Comparison of ENCODE assay signal across 29 cellular contexts in the genomic region with DNA sequence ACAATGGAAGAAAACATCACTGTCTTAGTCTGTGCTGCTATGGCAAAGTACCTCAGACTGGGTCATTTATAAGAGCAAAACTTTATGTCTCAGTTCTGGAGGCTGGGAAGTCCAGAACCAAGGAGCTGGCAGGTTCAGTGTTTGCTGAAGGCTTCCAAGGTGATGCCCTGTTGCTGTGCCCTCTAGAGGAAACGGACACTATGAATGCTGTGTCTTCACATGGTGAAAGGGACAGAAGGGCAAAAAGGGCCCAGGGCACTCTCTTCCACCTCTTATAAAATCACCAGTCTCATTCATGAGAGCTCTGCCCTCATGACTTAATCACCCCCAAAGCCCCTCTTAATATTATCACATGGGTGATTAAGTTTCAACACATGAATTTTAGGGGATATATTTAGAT.
DNase-seq lines count a peak whose midpoint lies in the region; ATAC-seq, FAIRE-seq and TF ChIP-seq lines count a peak whose summit lies in the region.
"Had no signal": no experiment of that assay in that cellular context is flagged by ENCODE, and none has a peak within 500 bp of the region (broad histone marks: within the 10 kb centered on the region; RNA-seq: fewer than 3 reads in every experiment).

No MANE protein-coding gene starts in this region.

- H4K91ac ChIP-seq in IMR-90 (ENCODE audit: insufficient read depth, low read depth, low read length), result peak overlapping the region; percentile 52; the same call in 1 of the 2 replicates

- no peak overlapping the region for H3K27ac ChIP-seq in A549
- H3K27ac ChIP-seq in IMR-90 (ENCODE audit: insufficient read depth, low read length), result no peak overlapping the region
- H3K27ac ChIP-seq in OCI-LY1 (ENCODE audit: low read depth, low read length, poor library complexity, severe bottlenecking), result no peak overlapping the region
- peak overlapping the region in 3 of 4 donors; percentile 65 to 75 (median 71) for H3K27ac ChIP-seq in gastroesophageal sphincter
- H3K27ac ChIP-seq: PC-9, SJSA1 had no signal

- H3K18ac ChIP-seq in IMR-90 (ENCODE audit: low read depth, low read length), result no peak overlapping the region

- DNase-seq in A549 (ENCODE audit: low read depth in 1 of 2, low spot score in 1 of 2) (no peak), IMR-90 (no peak), GF-D8 (lab: John Stamatoyannopoulos, UW) (no peak), cortex of kidney (lab: John Stamatoyannopoulos, UW) (no peak)
- no peak for DNase-seq in activated CD8-positive, alpha-beta memory T cell treated with anti-CD3 and anti-CD28 coated beads, Interleukin-2, amount 50 U/mL, for 4 hours
- DNase-seq: C1 segment of cervical spinal cord; Caco-2; CD8-positive, alpha-beta T cell; DMS 273 treated with DMSO at 0.1 percent for 48 hours; DMS79; EL; GDM1; KG1; NCI-H1105; NCI-H1436 treated with DMSO at 0.1 percent for 48 hours; NCI-H1930; NCI-H2107; NCI-H524 treated with DMSO at 0.1 percent for 48 hours; NCI-H82; NK-92 treated with Interleukin-12 subunit alpha and Interleukin-12 subunit beta, amount 100 ng/mL, for 24 hours; PC-9; T-helper 1 cell had no signal

- no peak overlapping the region for H3K56ac ChIP-seq in IMR-90 (ENCODE audit: extremely low read depth, insufficient read depth, low read length)

- H3K9me3 ChIP-seq in A549 (no peaks in the 10 kb centered on the region), IMR-90 (ENCODE audit: control insufficient read depth, insufficient read depth, low read length) (no peaks in the 10 kb centered on the region), OCI-LY1 (ENCODE audit: low read length) (no peaks in the 10 kb centered on the region), gastroesophageal sphincter (no peaks in the 10 kb centered on the region)
- H3K9me3 ChIP-seq: Caco-2, SJSA1 had no signal

- H4K8ac ChIP-seq in IMR-90 (ENCODE audit: low read depth in 2 of 2, low read length in 2 of 2), result no peak overlapping the region

- TF ChIP-seq EP300 in A549 (IDR thresholded peaks at IDR 0.05) (no peak), gastroesophageal sphincter (IDR thresholded peaks at IDR 0.05) (no peak)

- no peak overlapping the region for H2AFZ ChIP-seq in IMR-90 (replicated peaks; ENCODE audit: low read length, poor library complexity)
- H2AFZ ChIP-seq in OCI-LY1 (ENCODE audit: low read length), result no peak overlapping the region
- H2AFZ ChIP-seq: PC-9 had no signal

- H3K23ac ChIP-seq in IMR-90 (ENCODE audit: low read depth, low read length), result no peak overlapping the region

- TF ChIP-seq POLR2A in A549 (IDR thresholded peaks at IDR 0.05; ENCODE audit: low read length) (no peak), IMR-90 (IDR thresholded peaks at IDR 0.05; ENCODE audit: low read depth, low read length) (no peak), gastroesophageal sphincter (IDR thresholded peaks at IDR 0.05) (no peak)

- no peak overlapping the region for H4K5ac ChIP-seq in IMR-90 (ENCODE audit: low read depth, low read length)

- in situ Hi-C loops in IMR-90 (cut with MboI; ENCODE audit: low sequenced_read_pairs), result no loop called here

- TF ChIP-seq CTCF in A549 (IDR thresholded peaks at IDR 0.05), result no peak; the same call in 2 of the 3 replicates
- no peak for TF ChIP-seq CTCF in IMR-90 (conservative IDR thresholded peaks at IDR 0.05; ENCODE audit: low read depth, low read length)
- peak; percentile 6; the same call in 1 of the 2 replicates for TF ChIP-seq CTCF in OCI-LY1 (IDR thresholded peaks at IDR 0.05; ENCODE audit: low read length)
- no peak for TF ChIP-seq CTCF in gastroesophageal sphincter (IDR thresholded peaks at IDR 0.05)

- H3K9me1 ChIP-seq in IMR-90 (ENCODE audit: insufficient read depth, low read length), result peaks cover 2% of the 10 kb centered on the region

- H3K9ac ChIP-seq in IMR-90 (ENCODE audit: low read depth, low read length) (no peak overlapping the region), OCI-LY1 (ENCODE audit: low read length) (no peak overlapping the region)

- H2AK9ac ChIP-seq in IMR-90 (replicated peaks; ENCODE audit: low read depth, low read length, poor library complexity), result no peak overlapping the region

- H3K9me2 ChIP-seq in OCI-LY1 (ENCODE audit: low read depth, low read length), result no peaks in the 10 kb centered on the region

- 45% methylated on average over 1 of the region's 1 CpG for WGBS in A549 (ENCODE audit: missing lambda C conversion rate)
- no CpG with 5 or more reads among the region's 1 CpG for WGBS in IMR-90 (ENCODE audit: extremely low coverage in 2 of 2, insufficient read length in 1 of 2), 2 experiments
- WGBS in gastroesophageal sphincter (ENCODE audit: low coverage in 1 of 2), 2 donors, result 13 to 56% methylated on average over 1 of the region's 1 CpG

- no peaks in the 10 kb centered on the region for H3K27me3 ChIP-seq in IMR-90 (ENCODE audit: control insufficient read depth, insufficient read depth, low read length)
- no peaks in the 10 kb centered on the region for H3K27me3 ChIP-seq in OCI-LY1 (ENCODE audit: insufficient read depth, low read length)
- H3K27me3 ChIP-seq in gastroesophageal sphincter, result no peaks in the 10 kb centered on the region
- H3K27me3 ChIP-seq: SJSA1 had no signal

- H3K4me3 ChIP-seq in A549 (no peak overlapping the region), IMR-90 (ENCODE audit: insufficient read depth, low read depth, low read length) (no peak overlapping the region), OCI-LY1 (ENCODE audit: low read depth, low read length, poor library complexity, severe bottlenecking) (no peak overlapping the region), gastroesophageal sphincter (no peak overlapping the region)
- H3K4me3 ChIP-seq: PC-9, SJSA1 had no signal

- H3K79me2 ChIP-seq in OCI-LY1 (ENCODE audit: insufficient read depth, low read length), result no peaks in the 10 kb centered on the region

- H2AK5ac ChIP-seq in IMR-90 (ENCODE audit: low read depth, low read length), result peak overlapping the region; percentile 36; the same call in 1 of the 2 replicates

- H3K4me2 ChIP-seq in A549, result no peak overlapping the region
- H3K4me2 ChIP-seq in IMR-90 (ENCODE audit: low read depth, low read length), result no peak overlapping the region
- H3K4me2 ChIP-seq in OCI-LY1 (ENCODE audit: low read length), result no peak overlapping the region
- H3K4me2 ChIP-seq: PC-9 had no signal

- no peaks in the 10 kb centered on the region for H4K20me1 ChIP-seq in IMR-90 (ENCODE audit: insufficient read depth, low read length)
- no peaks in the 10 kb centered on the region for H4K20me1 ChIP-seq in OCI-LY1 (ENCODE audit: insufficient read depth, low read length)

- H2BK5ac ChIP-seq in IMR-90 (ENCODE audit: low read depth, low read length, poor library complexity, severe bottlenecking), result no peak overlapping the region

- H2BK15ac ChIP-seq in IMR-90 (ENCODE audit: low read depth, low read length), result no peak overlapping the region

- H3F3A ChIP-seq in OCI-LY1 (ENCODE audit: insufficient read depth, low read length), result no peaks in the 10 kb centered on the region

- no peak for FAIRE-seq in A549 (lab: Jason Lieb, UNC)
- FAIRE-seq: GM12891, H1 had no signal

- no peak overlapping the region for H3K14ac ChIP-seq in IMR-90 (replicated peaks; ENCODE audit: low read depth, low read length)

- dilution Hi-C loops in IMR-90 (cut with HindIII; ENCODE audit: low sequenced_read_pairs, unreplicated experiment), result no loop called here

- H2BK20ac ChIP-seq in IMR-90 (ENCODE audit: low read depth, low read length), result peak overlapping the region; percentile 49; the same call in 1 of the 2 replicates

- CTCF ChIA-PET in A549 (lab: Yijun Ruan, JAX) (interaction anchor here (1.2 to 3.0 kb wide), 3 partner anchors 43 to 619 kb away, joined by 3 to 14 read pairs (median 5); partner anchors contain the start of gene PCAT7), IMR-90 (lab: Yijun Ruan, JAX) (interaction anchor here (0.5 to 1.2 kb wide), 2 partner anchors 23 to 90 kb away, joined by 3 to 4 read pairs; no protein-coding TSS in a partner anchor)

- no TSS peak for BruUV-seq in IMR-90 (replicated peaks; lab: Mats Ljungman, UMichigan)

- 0 out of 2 replicates have a peak overlapping the region, but pooled peaks have one; percentile 11 for H2BK120ac ChIP-seq in IMR-90 (ENCODE audit: low read depth, low read length)

- intact Hi-C loops in IMR-90 (cut with micrococcal nuclease), result no loop called here

- H3K79me1 ChIP-seq in IMR-90 (ENCODE audit: low read depth in 1 of 2, low read length in 2 of 2), result peaks cover 0 to 2% of the 10 kb centered on the region in 2 experiments; a peak in 1 of 4 replicates

- POLR2A ChIA-PET in A549 (lab: Yijun Ruan, JAX), result no interaction called here
- POLR2A ChIA-PET in IMR-90 (lab: Charles Lee; ENCODE audit: unreplicated experiment), result no interaction called here

- no peak overlapping the region for H3K4ac ChIP-seq in IMR-90 (ENCODE audit: low read depth, low read length)

- ATAC-seq in A549, result peak; percentile 51 to 62; a peak in 2 of 6 replicates
- ATAC-seq in IMR-90 (ENCODE audit: low read depth), result no peak
- ATAC-seq in gastroesophageal sphincter, result no peak
- no peak for ATAC-seq in HG03045 (IDR thresholded peaks at IDR 0.05; ENCODE audit: unreplicated experiment)
- ATAC-seq: CD8-positive, alpha-beta T cell; Right ventricle myocardium inferior had no signal

- no peak for TF ChIP-seq RAD21 in A549 (conservative IDR thresholded peaks at IDR 0.05 in 1 of 2, IDR thresholded peaks at IDR 0.05 in 1 of 2)
- no peak for TF ChIP-seq RAD21 in IMR-90 (IDR thresholded peaks at IDR 0.05; ENCODE audit: low read length)

- H3K4me1 ChIP-seq in A549, result peaks cover 14% of the 10 kb centered on the region; the same call in 1 of the 3 replicates
- H3K4me1 ChIP-seq in IMR-90 (ENCODE audit: control insufficient read depth, insufficient read depth, low read length), result peaks cover 3% of the 10 kb centered on the region
- H3K4me1 ChIP-seq in OCI-LY1 (ENCODE audit: insufficient read depth, low read length, severe bottlenecking), result peaks cover 22% of the 10 kb centered on the region
- peaks cover 0 to 48% (median 0%) of the 10 kb centered on the region in 3 donors for H3K4me1 ChIP-seq in gastroesophageal sphincter
- H3K4me1 ChIP-seq: Caco-2 had no signal

- H3K36me3 ChIP-seq in IMR-90 (ENCODE audit: control insufficient read depth, insufficient read depth, low read length), result no peaks in the 10 kb centered on the region
- 0 out of 2 replicates have a peak, but pooled peaks cover 3% of the 10 kb centered on the region for H3K36me3 ChIP-seq in OCI-LY1 (ENCODE audit: insufficient read depth, low read length)
- no peaks in the 10 kb centered on the region for H3K36me3 ChIP-seq in gastroesophageal sphincter
- H3K36me3 ChIP-seq: SJSA1 had no signal

TF ChIP-seq in A549, 52 proteins besides CTCF, POLR2A, EP300 and RAD21 (continues in another document):
- TF ChIP-seq ZSCAN20 (CRISPR knock-in tag; IDR thresholded peaks at IDR 0.05) (no peak), RFX5 (IDR thresholded peaks at IDR 0.05) (no peak)

TF ChIP-seq in IMR-90, 13 proteins besides CTCF, POLR2A, EP300 and RAD21 (continues in another document):
- TF ChIP-seq MAFK (IDR thresholded peaks at IDR 0.05; ENCODE audit: low read depth, low read length) (no peak), FOS (IDR thresholded peaks at IDR 0.05; ENCODE audit: low read depth, low read length) (no peak), SMC3 (IDR thresholded peaks at IDR 0.05; ENCODE audit: low read depth, low read length) (no peak), CEBPB (IDR thresholded peaks at IDR 0.05; ENCODE audit: low read depth, low read length) (no peak)

Comparison
In these comparisons a context has a peak if more than half of its experiments do, and no peak if none do; other contexts are left out.
1. ATAC-seq: peak in A549 (2 of 2); none in IMR-90 (single experiment), gastroesophageal sphincter (single experiment) and HG03045 (single experiment).
2. H3K27ac ChIP-seq: peak in gastroesophageal sphincter (3 of 4); none in A549 (0 of 2), IMR-90 (single experiment) and OCI-LY1 (single experiment).